In the genomic region with DNA sequence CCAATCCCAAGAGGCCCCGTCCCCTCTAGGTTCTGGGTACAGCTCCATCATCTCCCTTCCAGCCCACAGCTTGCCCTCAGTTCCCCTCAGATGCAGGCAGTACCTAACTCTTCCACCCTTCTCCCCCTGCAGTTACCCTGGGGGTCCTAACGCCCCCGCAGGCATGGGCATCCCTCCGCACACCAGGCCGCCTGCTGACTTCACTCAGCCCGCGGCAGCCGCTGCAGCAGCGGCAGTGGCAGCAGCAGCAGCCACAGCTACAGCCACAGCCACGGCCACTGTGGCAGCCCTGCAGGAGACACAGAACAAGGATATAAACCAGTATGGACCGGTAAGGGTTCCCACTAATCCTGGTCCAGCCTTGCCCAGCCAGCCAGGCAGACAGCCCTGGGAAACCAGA, we compare ENCODE assay signal across 26 cellular contexts. TPM values are rescaled to one million over a fixed set of nuclear protein-coding genes. Genes with fewer than 3 reads are reported as not detected.
A peak's percentile ranks its signal among the peaks of the same experiment; 100 is the strongest.
DNase-seq lines count a peak whose midpoint lies in the region; ATAC-seq and TF ChIP-seq lines count a peak whose summit lies in the region.
"Had no signal": no experiment of that assay in that cellular context is flagged by ENCODE, and none has a peak within 500 bp of the region (broad histone marks: within the 10 kb centered on the region; RNA-seq: fewer than 3 reads in every experiment).

No MANE protein-coding gene starts in this region.

- peaks cover 21 to 71% of the 10 kb centered on the region in 2 experiments for H3K79me1 ChIP-seq in IMR-90 (ENCODE audit: low read depth in 1 of 2, low read length in 2 of 2)

- WGBS in IMR-90 (ENCODE audit: extremely low coverage in 2 of 2, insufficient read length in 1 of 2), 2 experiments = 98% methylated on average over 7 of the region's 11 CpGs; no CpG with 5 or more reads in 1 of the 2 experiments
- WGBS in esophagus squamous epithelium, 2 donors = 80% methylated on average over 1 of the region's 11 CpGs; no CpG with 5 or more reads in 1 of the 2 donors

- peaks cover 0 to 3% (median 0%) of the 10 kb centered on the region in 7 donors for H3K9me3 Mint-ChIP-seq in CD14-positive monocyte
- H3K9me3 Mint-ChIP-seq: natural killer cell treated with Interleukin-12 subunit alpha and Interleukin-12 subunit beta and Interleukin-15 and Interleukin-18, amount 100 ng/mL, for 72 hours; stimulated activated naive CD8-positive, alpha-beta T cell treated with anti-CD3 and anti-CD28 coated beads, Interleukin-15, Interleukin-2, amounts not matched to agents 100 ng/mL and 50 ng/mL, for 24 hours had no signal

- H3K4me1 ChIP-seq in IMR-90 (ENCODE audit: control insufficient read depth, insufficient read depth, low read length) = peaks cover 6% of the 10 kb centered on the region
- H3K4me1 ChIP-seq in esophagus squamous epithelium = peaks cover 32 to 84% (median 34%) of the 10 kb centered on the region in 3 donors

- H2BK15ac ChIP-seq in IMR-90 (ENCODE audit: low read depth, low read length) = no peak overlapping the region

- TF ChIP-seq POLR2A in IMR-90 (IDR thresholded peaks at IDR 0.05; ENCODE audit: low read depth, low read length) (no peak), esophagus squamous epithelium (IDR thresholded peaks at IDR 0.05) (no peak)

- H3K56ac ChIP-seq in IMR-90 (ENCODE audit: extremely low read depth, insufficient read depth, low read length) = no peak overlapping the region

- no peak overlapping the region for H3K27ac ChIP-seq in IMR-90 (ENCODE audit: insufficient read depth, low read length)
- peak overlapping the region; percentile 70 to 82 (median 78) for H3K27ac ChIP-seq in esophagus squamous epithelium
- peak overlapping the region in 12 of 21 experiments; percentile 8 to 83 (median 72) for H3K27ac ChIP-seq in skin epidermis
- H3K27ac ChIP-seq: BLaER1, thyroid gland had no signal

- H2BK20ac ChIP-seq in IMR-90 (ENCODE audit: low read depth, low read length) = no peak overlapping the region

- POLR2A ChIA-PET in IMR-90 (lab: Charles Lee; ENCODE audit: unreplicated experiment) = no interaction called here

- H3K36me3 ChIP-seq in IMR-90 (ENCODE audit: control insufficient read depth, insufficient read depth, low read length) = peaks cover 87% of the 10 kb centered on the region
- peaks cover 25 to 100% (median 42%) of the 10 kb centered on the region in 3 donors for H3K36me3 ChIP-seq in esophagus squamous epithelium

- H2BK5ac ChIP-seq in IMR-90 (ENCODE audit: low read depth, low read length, poor library complexity, severe bottlenecking) = no peak overlapping the region

- no peak overlapping the region for H3K4me2 ChIP-seq in IMR-90 (ENCODE audit: low read depth, low read length)
- H3K4me2 ChIP-seq: BLaER1 had no signal

- dilution Hi-C loops in IMR-90 (cut with HindIII; ENCODE audit: low sequenced_read_pairs, unreplicated experiment) = no loop called here

- no peak overlapping the region for H3K23ac ChIP-seq in IMR-90 (ENCODE audit: low read depth, low read length)

- peaks cover 0 to 1% (median 0%) of the 10 kb centered on the region in 3 donors for H3K27me3 Mint-ChIP-seq in CD14-positive monocyte (ENCODE audit: low read depth in 3 of 3)
- H3K27me3 Mint-ChIP-seq: activated naive CD8-positive, alpha-beta T cell; natural killer cell treated with Interleukin-12 subunit alpha and Interleukin-12 subunit beta and Interleukin-15 and Interleukin-18, amount 100 ng/mL, for 72 hours; stimulated activated naive CD8-positive, alpha-beta T cell treated with anti-CD3 and anti-CD28 coated beads, Interleukin-15, Interleukin-2, amounts not matched to agents 100 ng/mL and 50 ng/mL, for 24 hours had no signal

- H3K27me3 ChIP-seq in IMR-90 (ENCODE audit: control insufficient read depth, insufficient read depth, low read length) (no peaks in the 10 kb centered on the region), esophagus squamous epithelium (no peaks in the 10 kb centered on the region)
- H3K27me3 ChIP-seq: BLaER1, thyroid gland had no signal

- TF ChIP-seq CTCF in CD14-positive monocyte (IDR thresholded peaks at IDR 0.05) (no peak), IMR-90 (conservative IDR thresholded peaks at IDR 0.05; ENCODE audit: low read depth, low read length) (no peak), esophagus squamous epithelium (IDR thresholded peaks at IDR 0.05) (no peak)

- H3K18ac ChIP-seq in IMR-90 (ENCODE audit: low read depth, low read length) = no peak overlapping the region

- peaks cover 70 to 81% of the 10 kb centered on the region in 2 donors for H3K36me3 Mint-ChIP-seq in CD14-positive monocyte
- H3K36me3 Mint-ChIP-seq: natural killer cell treated with Interleukin-12 subunit alpha and Interleukin-12 subunit beta and Interleukin-15 and Interleukin-18, amount 100 ng/mL, for 72 hours had no signal

- H2AFZ ChIP-seq in IMR-90 (replicated peaks; ENCODE audit: low read length, poor library complexity) = no peak overlapping the region

- CTCF ChIA-PET in IMR-90 (lab: Yijun Ruan, JAX) = no interaction called here

- peaks cover 78% of the 10 kb centered on the region for H3K4me1 Mint-ChIP-seq in CD14-positive monocyte

- intact Hi-C loops in CD14-positive monocyte (cut with micrococcal nuclease) = loop anchor here in 1 of 2 donors (5.0 to 10.0 kb wide), 2 partner anchors 47 to 55 kb away; partner anchors contain the start of gene PPIF
- intact Hi-C loops in IMR-90 (cut with micrococcal nuclease) = no loop called here
- intact Hi-C loops in esophagus squamous epithelium (cut with DNase I) = no loop called here

- H4K20me1 ChIP-seq in IMR-90 (ENCODE audit: insufficient read depth, low read length) = peaks cover 49% of the 10 kb centered on the region

- no peak overlapping the region for H4K8ac ChIP-seq in IMR-90 (ENCODE audit: low read depth in 2 of 2, low read length in 2 of 2)

- no peak for ATAC-seq in IMR-90 (ENCODE audit: low read depth)
- ATAC-seq: natural killer cell treated with Interleukin-12 subunit alpha and Interleukin-12 subunit beta and Interleukin-15 and Interleukin-18, amount 100 ng/mL, for 72 hours; Panc1 had no signal

- no peak overlapping the region for H4K5ac ChIP-seq in IMR-90 (ENCODE audit: low read depth, low read length)

- TF ChIP-seq RAD21 in IMR-90 (IDR thresholded peaks at IDR 0.05; ENCODE audit: low read length) = no peak

- peak overlapping the region; percentile 95 to 100 (median 100) for H3K27ac Mint-ChIP-seq in CD14-positive monocyte
- H3K27ac Mint-ChIP-seq: activated naive CD8-positive, alpha-beta T cell; stimulated activated naive CD8-positive, alpha-beta T cell treated with anti-CD3 and anti-CD28 coated beads, Interleukin-15, Interleukin-2, amounts not matched to agents 100 ng/mL and 50 ng/mL, for 24 hours had no signal

- no peak overlapping the region for H4K91ac ChIP-seq in IMR-90 (ENCODE audit: insufficient read depth, low read depth, low read length)

- no TSS peak for BruUV-seq in IMR-90 (replicated peaks; lab: Mats Ljungman, UMichigan)

- DNase-seq in CD14-positive monocyte (ENCODE audit: low spot score) (no peak), IMR-90 (no peak), esophagus squamous epithelium (lab: John Stamatoyannopoulos, UW) (no peak), NOMO-1 treated with dmso at 0.1 percent for 144 hours (lab: John Stamatoyannopoulos, UW; ENCODE audit: unreplicated experiment) (no peak), NCI-H510A treated with DMSO at 0.1 percent for 48 hours (lab: John Stamatoyannopoulos, UW) (no peak), NCI-H774 (lab: John Stamatoyannopoulos, UW) (no peak)
- DNase-seq: activated CD4-positive, alpha-beta T cell treated with anti-CD3 and anti-CD28 coated beads for 1 hour; activated CD8-positive, alpha-beta memory T cell treated with anti-CD3 and anti-CD28 coated beads for 24 hours; activated T-cell treated with anti-CD3 and anti-CD28 coated beads for 4 hours; foreskin melanocyte; Karpas-422; kidney glomerular epithelial cell; NCI-H1436 treated with DMSO at 0.1 percent for 48 hours; NCI-H2081 treated with DMSO at 0.1 percent for 48 hours; NCI-H226; SIG-M5; small intestine; thyroid gland had no signal

- no peak overlapping the region for H3K14ac ChIP-seq in IMR-90 (replicated peaks; ENCODE audit: low read depth, low read length)

- H3K9me3 ChIP-seq in IMR-90 (ENCODE audit: control insufficient read depth, insufficient read depth, low read length) (no peaks in the 10 kb centered on the region), esophagus squamous epithelium (no peaks in the 10 kb centered on the region)
- H3K9me3 ChIP-seq: BLaER1, thyroid gland had no signal

- H2BK120ac ChIP-seq in IMR-90 (ENCODE audit: low read depth, low read length) = no peak overlapping the region

- H2AK9ac ChIP-seq in IMR-90 (replicated peaks; ENCODE audit: low read depth, low read length, poor library complexity) = peak overlapping the region; percentile 52

- H3K9ac ChIP-seq in IMR-90 (ENCODE audit: low read depth, low read length) = no peak overlapping the region
- H3K9ac ChIP-seq: BLaER1 had no signal

- H3K4ac ChIP-seq in IMR-90 (ENCODE audit: low read depth, low read length) = no peak overlapping the region

- peaks cover 4% of the 10 kb centered on the region for H3K9me1 ChIP-seq in IMR-90 (ENCODE audit: insufficient read depth, low read length)

- H3K4me3 ChIP-seq in IMR-90 (ENCODE audit: insufficient read depth, low read depth, low read length) = no peak overlapping the region
- no peak overlapping the region for H3K4me3 ChIP-seq in esophagus squamous epithelium
- H3K4me3 ChIP-seq in skin epidermis = no peak overlapping the region
- H3K4me3 ChIP-seq: BLaER1, coronary artery, lung, thyroid gland had no signal

- H2AK5ac ChIP-seq in IMR-90 (ENCODE audit: low read depth, low read length) = no peak overlapping the region

- in situ Hi-C loops in IMR-90 (cut with MboI; ENCODE audit: low sequenced_read_pairs) = no loop called here

- no peak overlapping the region for H3K4me3 Mint-ChIP-seq in CD14-positive monocyte
- H3K4me3 Mint-ChIP-seq: activated naive CD8-positive, alpha-beta T cell; natural killer cell treated with Interleukin-12 subunit alpha and Interleukin-12 subunit beta and Interleukin-15 and Interleukin-18, amount 100 ng/mL, for 72 hours; stimulated activated naive CD8-positive, alpha-beta T cell treated with anti-CD3 and anti-CD28 coated beads, Interleukin-15, Interleukin-2, amounts not matched to agents 100 ng/mL and 50 ng/mL, for 24 hours had no signal

TF ChIP-seq in IMR-90, 13 proteins besides CTCF, POLR2A, EP300 and RAD21 (continues in another document):
- TF ChIP-seq NFE2L2 (IDR thresholded peaks at IDR 0.05; ENCODE audit: low read depth, low read length) (no peak), CEBPB (IDR thresholded peaks at IDR 0.05; ENCODE audit: low read depth, low read length) (no peak)

RNA-seq across cellular contexts. Expression of gene PPIF, which starts 55.2 kb away (rescaled TPM):
- polyA plus RNA-seq in CD14-positive monocyte (10 to 100 TPM; 36.6 to 52.3 TPM), IMR-90 (2012; rRNA removed) (127 and 130 TPM in 2 replicates)
- total RNA-seq in IMR-90 (2012; rRNA removed) (29.2 and 29.7 TPM in 2 replicates), esophagus squamous epithelium (100 to 1,000 TPM in 1 of 4 donors, 10 to 100 TPM in 3; 40.2 to 141 (median 56.6) TPM)
- 113 and 150 TPM in 2 replicates for polyA plus RNA-seq in IMR-90 (2012; cell fraction: cytosol; rRNA removed)
- 205 and 248 TPM in 2 replicates for polyA plus RNA-seq in IMR-90 (2012; cell fraction: nucleus; rRNA removed; ENCODE audit: low replicate concordance)
